Comparison of ENCODE assay signal across 28 cellular contexts in genomic region chr21:32914424-32915070, GRCh38.
DNase-seq lines count a peak whose midpoint lies in the region; ATAC-seq, FAIRE-seq and TF ChIP-seq lines count a peak whose summit lies in the region.
"Had no signal": no experiment of that assay in that cellular context is flagged by ENCODE, and none has a peak within 500 bp of the region (broad histone marks: within the 10 kb centered on the region; RNA-seq: fewer than 3 reads in every experiment).

No MANE protein-coding gene starts in this region.

- no peaks in the 10 kb centered on the region for H3K9me3 Mint-ChIP-seq in activated naive CD4-positive, alpha-beta T cell treated with anti-CD3 and anti-CD28 coated beads, Interleukin-2, amount 50 U/mL, for 24 hours
- H3K9me3 Mint-ChIP-seq in activated naive CD4-positive, alpha-beta T cell treated with anti-CD3 and anti-CD28 coated beads, Interleukin-2, amount 50 U/mL, for 72 hours, result no peaks in the 10 kb centered on the region
- H3K9me3 Mint-ChIP-seq in activated naive CD8-positive, alpha-beta T cell treated with anti-CD3 and anti-CD28 coated beads for 36 hours, result peaks cover 3% of the 10 kb centered on the region

- TF ChIP-seq POLR2A in H54 (IDR thresholded peaks at IDR 0.05; ENCODE audit: low read depth, low read length), result no peak
- no peak for TF ChIP-seq POLR2A in vagina (IDR thresholded peaks at IDR 0.05)

- TF ChIP-seq CTCF in vagina (IDR thresholded peaks at IDR 0.05), result no peak

- peak overlapping the region; percentile 87 for H3K27ac Mint-ChIP-seq in activated naive CD4-positive, alpha-beta T cell treated with anti-CD3 and anti-CD28 coated beads, Interleukin-2, amount 50 U/mL, for 24 hours
- H3K27ac Mint-ChIP-seq in activated naive CD4-positive, alpha-beta T cell treated with anti-CD3 and anti-CD28 coated beads, Interleukin-2, amount 50 U/mL, for 72 hours, result peak overlapping the region in 1 of 2 donors; percentile 72
- H3K27ac Mint-ChIP-seq in activated naive CD8-positive, alpha-beta T cell treated with anti-CD3 and anti-CD28 coated beads for 36 hours, result peak overlapping the region; percentile 72
- H3K27ac Mint-ChIP-seq: CD14-positive monocyte, mesothelial cell of epicardium, nephron progenitor cell had no signal

- no peak overlapping the region for H3K27ac ChIP-seq in vagina
- H3K27ac ChIP-seq: ascending aorta, ovary, right atrium auricular region, thoracic aorta had no signal

- H3K9me3 ChIP-seq in vagina, result no peaks in the 10 kb centered on the region
- H3K9me3 ChIP-seq: ascending aorta, MG63, ovary, thoracic aorta had no signal

- peak overlapping the region; percentile 35 for H3K4me3 Mint-ChIP-seq in activated naive CD4-positive, alpha-beta T cell treated with anti-CD3 and anti-CD28 coated beads, Interleukin-2, amount 50 U/mL, for 24 hours
- H3K4me3 Mint-ChIP-seq in activated naive CD8-positive, alpha-beta T cell treated with anti-CD3 and anti-CD28 coated beads for 36 hours, result peak overlapping the region; percentile 16
- H3K4me3 Mint-ChIP-seq: IgD-negative memory B cell, mesothelial cell of epicardium, nephron progenitor cell had no signal

- no peaks in the 10 kb centered on the region for H3K36me3 Mint-ChIP-seq in activated naive CD4-positive, alpha-beta T cell treated with anti-CD3 and anti-CD28 coated beads, Interleukin-2, amount 50 U/mL, for 24 hours
- no peaks in the 10 kb centered on the region for H3K36me3 Mint-ChIP-seq in activated naive CD4-positive, alpha-beta T cell treated with anti-CD3 and anti-CD28 coated beads, Interleukin-2, amount 50 U/mL, for 72 hours
- peaks cover 3% of the 10 kb centered on the region for H3K36me3 Mint-ChIP-seq in activated naive CD8-positive, alpha-beta T cell treated with anti-CD3 and anti-CD28 coated beads for 36 hours
- H3K36me3 Mint-ChIP-seq: CD14-positive monocyte, IgD-negative memory B cell, mesothelial cell of epicardium had no signal

- H3K27me3 Mint-ChIP-seq in activated naive CD4-positive, alpha-beta T cell treated with anti-CD3 and anti-CD28 coated beads, Interleukin-2, amount 50 U/mL, for 24 hours, result no peaks in the 10 kb centered on the region
- H3K27me3 Mint-ChIP-seq in activated naive CD8-positive, alpha-beta T cell treated with anti-CD3 and anti-CD28 coated beads for 36 hours, result no peaks in the 10 kb centered on the region

- no peak overlapping the region for H3K4me3 ChIP-seq in Jurkat, Clone E6-1 (ENCODE audit: low read length)
- no peak overlapping the region for H3K4me3 ChIP-seq in vagina
- H3K4me3 ChIP-seq: ascending aorta, MG63, ovary, right atrium auricular region, spleen, thoracic aorta had no signal

- peaks cover 38% of the 10 kb centered on the region for H3K4me1 Mint-ChIP-seq in activated naive CD4-positive, alpha-beta T cell treated with anti-CD3 and anti-CD28 coated beads, Interleukin-2, amount 50 U/mL, for 24 hours
- H3K4me1 Mint-ChIP-seq in activated naive CD8-positive, alpha-beta T cell treated with anti-CD3 and anti-CD28 coated beads for 36 hours, result peaks cover 20% of the 10 kb centered on the region
- H3K4me1 Mint-ChIP-seq: mesothelial cell of epicardium, nephron progenitor cell had no signal

- no peaks in the 10 kb centered on the region for H3K27me3 ChIP-seq in vagina
- H3K27me3 ChIP-seq: ascending aorta, MG63, ovary, right atrium auricular region had no signal

- no peaks in the 10 kb centered on the region for H3K4me1 ChIP-seq in vagina
- H3K4me1 ChIP-seq: right atrium auricular region had no signal

- no peak for ATAC-seq in activated naive CD4-positive, alpha-beta T cell treated with anti-CD3 and anti-CD28 coated beads, Interleukin-2, amount 50 U/mL, for 72 hours
- no peak for ATAC-seq in HG03378 (IDR thresholded peaks at IDR 0.05; ENCODE audit: unreplicated experiment)

- FAIRE-seq in H54 (lab: Jason Lieb, UNC), result no peak
- FAIRE-seq: endothelial cell of umbilical vein, H1, keratinocyte had no signal

- no peaks in the 10 kb centered on the region for H3K36me3 ChIP-seq in vagina
- H3K36me3 ChIP-seq: ascending aorta, MG63, ovary, right atrium auricular region, spleen, thoracic aorta had no signal

- intact Hi-C loops in vagina (cut with DNase I), result no loop called here

- no peak for DNase-seq in activated naive CD4-positive, alpha-beta T cell treated with anti-CD3 and anti-CD28 coated beads, Interleukin-2, amount 50 U/mL, for 72 hours (ENCODE audit: low spot score in 2 of 2)
- DNase-seq in Jurkat, Clone E6-1 (ENCODE audit: low read depth, low spot score), result peak; percentile 53
- DNase-seq in activated naive CD8-positive, alpha-beta T cell treated with anti-CD3 and anti-CD28 coated beads for 36 hours, result no peak
- DNase-seq in H54 (ENCODE audit: insufficient read length, low spot score), result no peak
- DNase-seq in vagina (ENCODE audit: extremely low spot score in 2 of 2), result no peak
- DNase-seq: activated CD4-positive, alpha-beta T cell treated with anti-CD3 and anti-CD28 coated beads for 1 hour; activated gamma-delta T cell treated with Interleukin-2 at 50 U/mL for 16 hours; caudate nucleus; DMS 273 treated with DMSO at 0.1 percent for 48 hours; MG63; NCI-H1436; nephron progenitor cell; ovary; SHP77; spleen; stimulated activated CD4-positive, alpha-beta T cell treated with anti-CD3 and anti-CD28 coated beads, Interleukin-2, amount 100 ng/mL, for 48 hours; SW 1271 had no signal
